9 cellular contexts compared by ENCODE assay signal in the genomic region with DNA sequence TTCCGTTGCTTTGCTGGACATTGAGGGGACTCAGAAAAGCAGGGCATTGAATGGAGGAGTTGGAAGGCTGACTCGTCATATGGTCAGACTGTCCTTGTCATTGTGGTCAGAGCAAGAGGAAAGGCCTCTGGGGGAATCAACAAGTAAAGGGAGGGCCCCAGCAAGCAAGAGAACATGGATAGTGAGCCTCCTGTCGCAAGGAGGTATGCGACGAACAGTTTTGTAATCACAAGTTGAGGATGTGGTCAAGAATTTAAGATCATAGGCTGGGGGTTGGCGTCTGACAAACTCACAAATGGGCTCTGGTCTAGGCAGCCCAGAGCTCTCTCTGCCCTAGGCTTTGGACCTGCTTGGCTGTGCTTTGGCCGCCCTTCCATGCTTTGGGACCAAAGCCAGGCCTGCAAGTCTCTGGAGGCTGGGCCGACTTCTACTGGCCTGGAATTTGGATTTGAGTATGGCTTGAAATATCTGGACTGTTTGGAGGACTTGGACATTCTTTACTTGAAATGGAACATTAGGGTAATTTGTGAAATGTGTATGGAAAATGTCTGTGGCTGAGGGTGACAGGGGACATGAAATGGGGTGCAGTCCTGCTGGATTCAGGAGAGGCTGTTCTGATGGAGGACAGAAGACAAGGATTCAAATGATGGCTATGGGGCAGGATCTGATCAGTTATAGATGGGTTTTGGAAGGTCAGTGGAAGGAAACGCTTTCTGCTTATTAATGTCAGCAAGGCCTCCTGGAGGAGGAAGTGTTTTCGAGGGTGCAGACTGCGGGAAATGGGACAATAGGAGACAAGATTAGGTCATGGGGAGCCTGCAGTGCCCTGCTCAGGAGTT. TPM values are rescaled to one million over a fixed set of nuclear protein-coding genes. Genes with fewer than 3 reads are reported as not detected.
DNase-seq lines count a peak whose midpoint lies in the region; ATAC-seq and TF ChIP-seq lines count a peak whose summit lies in the region.
"Had no signal": no experiment of that assay in that cellular context is flagged by ENCODE, and none has a peak within 500 bp of the region (broad histone marks: within the 10 kb centered on the region; RNA-seq: fewer than 3 reads in every experiment).

No MANE protein-coding gene starts in this region.

- H3K36me3 Mint-ChIP-seq in WTC11 = no peaks in the 10 kb centered on the region

- no peak for TF ChIP-seq CTCF in GM12865 (IDR thresholded peaks at IDR 0.05; ENCODE audit: insufficient read depth, low read depth, low read length, missing control alignments)
- TF ChIP-seq CTCF in WTC11 (IDR thresholded peaks at IDR 0.05) = no peak
- no peak for TF ChIP-seq CTCF in sigmoid colon (IDR thresholded peaks at IDR 0.05)

- H3K4me3 ChIP-seq in GM12865 (ENCODE audit: low read depth, low read length) = no peak overlapping the region
- peak overlapping the region in 1 of 4 donors; percentile 99 for H3K4me3 ChIP-seq in sigmoid colon

- DNase-seq in GM12865 (ENCODE audit: low read depth) (peak; percentile 29), WTC11 (ENCODE audit: low spot score) (no peak), left cardiac atrium (peak; percentile 76), sigmoid colon (peak; percentile 86), NCI-H2227 (lab: John Stamatoyannopoulos, UW; ENCODE audit: unreplicated experiment) (no peak), NCI-H2029 treated with DMSO at 0.1 percent for 48 hours (lab: John Stamatoyannopoulos, UW) (no peak), DMS53 (lab: John Stamatoyannopoulos, UW) (no peak), NAMALWA (ENCODE audit: low spot score) (no peak)

- no peak for TF ChIP-seq POLR2A in sigmoid colon (IDR thresholded peaks at IDR 0.05)

- H3K4me1 ChIP-seq in sigmoid colon = peaks cover 0 to 79% (median 76%) of the 10 kb centered on the region in 4 donors

- no peak for TF ChIP-seq EP300 in sigmoid colon (IDR thresholded peaks at IDR 0.05)

- no peaks in the 10 kb centered on the region for H3K9me3 Mint-ChIP-seq in WTC11
- H3K9me3 Mint-ChIP-seq: activated T-helper 1 cell treated with anti-CD3 and anti-CD28 coated beads, Interleukin-12 subunit alpha, Interleukin-12 subunit beta, Interleukin-2, Interleukin-4 antibody, amounts not matched to agents 30 ng/mL and 10 ng/mL and 1 ng/mL, durations not matched to agents 14 hours and 24 hours and 36 hours had no signal

- no peak for ATAC-seq in WTC11
- ATAC-seq in left cardiac atrium = peak; percentile 57 to 63

- H3K4me3 Mint-ChIP-seq in WTC11 = no peak overlapping the region; the same call in 1 of the 2 replicates

- intact Hi-C loops in left cardiac atrium (cut with DNase I) (loop anchor here in 1 of 2 donors (5.0 kb wide), 2 partner anchors 34 to 54 kb away; no protein-coding TSS in a partner anchor), sigmoid colon (cut with DNase I) (loop anchor here (1.0 to 5.0 kb wide), 2 partner anchors 35 to 54 kb away; no protein-coding TSS in a partner anchor)

- H3K9me3 ChIP-seq in sigmoid colon = no peaks in the 10 kb centered on the region

- H3K27me3 Mint-ChIP-seq in WTC11 (ENCODE audit: low read depth) = no peaks in the 10 kb centered on the region

- H3K27ac Mint-ChIP-seq in WTC11 = peak overlapping the region; percentile 78
- H3K27ac Mint-ChIP-seq: activated T-helper 1 cell treated with anti-CD3 and anti-CD28 coated beads, Interleukin-12 subunit alpha, Interleukin-12 subunit beta, Interleukin-2, Interleukin-4 antibody, amounts not matched to agents 30 ng/mL and 10 ng/mL and 1 ng/mL, durations not matched to agents 14 hours and 24 hours and 36 hours had no signal

- POLR2A ChIA-PET in WTC11 (lab: Charles Lee) = interaction anchor here (1.0 to 1.4 kb wide), 2 partner anchors 11 to 169 kb away, joined by 3 to 5 read pairs; no protein-coding TSS in a partner anchor

- CTCF ChIA-PET in WTC11 (lab: Charles Lee) = interaction anchor here (1.4 to 3.1 kb wide), 6 partner anchors 24 to 69 kb away, joined by 5 to 24 read pairs (median 8); a partner anchor contains a TSS

- no peaks in the 10 kb centered on the region for H3K36me3 ChIP-seq in sigmoid colon

- peak overlapping the region; percentile 95 to 98 (median 96) for H3K27ac ChIP-seq in sigmoid colon

- WGBS in sigmoid colon, 2 donors = 62 to 81% methylated on average over 11 of the region's 11 CpGs

- peaks cover 65% of the 10 kb centered on the region for H3K4me1 Mint-ChIP-seq in WTC11

- H3K27me3 ChIP-seq in sigmoid colon = no peaks in the 10 kb centered on the region

TF ChIP-seq in WTC11, 78 proteins besides CTCF, POLR2A, EP300 and RAD21:
- no peak for TF ChIP-seq PRRX2 (CRISPR knock-in tag; IDR thresholded peaks at IDR 0.05)
- TF ChIP-seq ZBTB21 (CRISPR knock-in tag; IDR thresholded peaks at IDR 0.05; ENCODE audit: borderline replicate concordance) = no peak
- TF ChIP-seq ZNF219 (CRISPR knock-in tag; IDR thresholded peaks at IDR 0.05; ENCODE audit: borderline replicate concordance) = no peak
- TF ChIP-seq NFATC4 (CRISPR knock-in tag; IDR thresholded peaks at IDR 0.05) = no peak
- no peak for TF ChIP-seq RORB (CRISPR knock-in tag; IDR thresholded peaks at IDR 0.05)
- no peak for TF ChIP-seq ZNF232 (CRISPR knock-in tag; IDR thresholded peaks at IDR 0.05)

RNA-seq across cellular contexts. Expression of a gene that starts 19.2 kb away (rescaled TPM):
- total RNA-seq in WTC11 (2021) = 58.1 to 69.9 TPM (median 61.5 TPM) in 3 replicates
- total RNA-seq in left cardiac atrium = 10 to 100 TPM; 59.3 to 71.2 TPM
- 10 to 100 TPM; 26.5 to 74.8 (median 43.7) TPM for total RNA-seq in sigmoid colon
- polyA plus RNA-seq in sigmoid colon = 10 to 100 TPM in 2 of 3 donors, 1 to 10 TPM in 1; 5.4 to 39.4 (median 13.9) TPM

RNA-seq across cellular contexts. Expression of a gene that starts 39.2 kb away (rescaled TPM):
- 2,564 to 2,814 TPM (median 2,812 TPM) in 3 replicates for total RNA-seq in WTC11 (2021)
- 1,000 to 10,000 TPM; 1,239 to 1,275 TPM for total RNA-seq in left cardiac atrium
- total RNA-seq in sigmoid colon = 1,000 to 10,000 TPM; 3,111 to 5,491 (median 5,342) TPM
- 1,000 to 10,000 TPM; 3,769 to 7,878 (median 4,593) TPM for polyA plus RNA-seq in sigmoid colon

Comparison
In these comparisons a context has a peak if more than half of its experiments do, and no peak if none do; other contexts are left out.
1. DNase-seq: peak in GM12865 (single experiment), left cardiac atrium (single experiment) and sigmoid colon (single experiment); none in WTC11 (single experiment), NCI-H2227 (single experiment), NCI-H2029 treated with DMSO at 0.1 percent for 48 hours (single experiment), DMS53 (single experiment) and NAMALWA (single experiment).